Comparison of ENCODE assay signal across 2 cellular contexts in the genomic region with DNA sequence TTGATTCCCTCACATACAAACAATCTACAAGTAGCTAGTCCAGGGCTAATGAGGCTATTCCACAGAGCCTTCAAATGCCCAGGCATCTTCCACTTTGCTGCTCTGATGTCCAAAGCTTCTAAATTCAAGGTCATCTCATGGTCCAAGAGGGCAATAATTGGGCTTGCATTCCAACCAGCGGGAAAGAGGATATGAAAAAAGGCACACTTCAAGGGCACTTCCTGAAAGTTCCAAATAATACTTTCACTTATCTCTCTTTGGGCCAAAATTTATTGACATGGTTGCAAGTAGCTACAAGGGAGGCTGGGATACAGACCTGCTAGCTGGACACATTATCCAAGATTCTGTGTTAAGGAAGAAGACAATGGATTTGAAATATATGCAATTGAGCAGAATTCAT.
TF ChIP-seq lines count a peak whose summit lies in the region.

No MANE protein-coding gene starts in this region.

TF ChIP-seq in GM12891, 5 proteins besides CTCF, POLR2A, EP300 and RAD21:
- TF ChIP-seq TAF1 (IDR thresholded peaks at IDR 0.05; ENCODE audit: low read depth, low read length) (no peak), POLR2AphosphoS5 (IDR thresholded peaks at IDR 0.05; ENCODE audit: low read depth, low read length) (no peak), SPI1 (IDR thresholded peaks at IDR 0.05; ENCODE audit: low read depth, low read length) (peak; percentile 64)

TF ChIP-seq in GM12878, 131 proteins besides CTCF, POLR2A, EP300 and RAD21:
- TF ChIP-seq EED (IDR thresholded peaks at IDR 0.05; ENCODE audit: low read depth) (peak; percentile 20; the same call in 1 of the 2 replicates), DPF2 (IDR thresholded peaks at IDR 0.05) (no peak)
